In the genomic region with DNA sequence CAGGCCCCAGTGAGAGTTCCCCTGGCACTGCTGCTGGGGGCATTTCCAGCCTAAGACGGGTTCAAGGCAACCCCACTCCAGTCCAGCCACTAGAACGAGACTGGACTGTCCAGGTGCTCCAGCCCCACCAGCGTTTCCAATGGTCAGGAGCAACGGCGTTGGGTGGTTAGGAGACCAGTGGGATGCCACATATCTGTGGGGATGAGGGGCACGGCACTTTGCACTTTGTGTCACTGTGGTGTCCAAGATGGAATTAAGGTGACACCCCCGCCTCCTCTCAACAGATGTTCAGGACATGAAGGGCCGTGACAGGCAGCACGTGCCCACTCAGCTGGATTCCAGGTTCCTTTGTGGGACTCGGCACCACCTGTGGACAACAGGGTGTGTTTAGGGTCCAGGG, we compare ENCODE assay signal across 18 cellular contexts.
A peak's percentile ranks its signal among the peaks of the same experiment; 100 is the strongest.
DNase-seq lines count a peak whose midpoint lies in the region; FAIRE-seq and TF ChIP-seq lines count a peak whose summit lies in the region.
"Had no signal": no experiment of that assay in that cellular context is flagged by ENCODE, and none has a peak within 500 bp of the region (broad histone marks: within the 10 kb centered on the region; RNA-seq: fewer than 3 reads in every experiment).

No MANE protein-coding gene starts in this region.

- no peak overlapping the region for H3K18ac ChIP-seq in H1 (ENCODE audit: extremely low read depth, low read length)

- POLR2A ChIA-PET in H1 (lab: Charles Lee; ENCODE audit: partially characterized antibody): no interaction called here

- H3K27me3 ChIP-seq in bronchial epithelial cell (ENCODE audit: control insufficient read depth, insufficient read depth, low read length) (no peaks in the 10 kb centered on the region), H1 (replicated peaks in 1 of 4; ENCODE audit: control insufficient read depth in 3 of 4, extremely low read depth in 1 of 4, insufficient read depth in 3 of 4, low read length in 3 of 4) (no peaks in the 10 kb centered on the region)
- H3K27me3 ChIP-seq: BLaER1 had no signal

- H3K9me3 ChIP-seq in H1 (ENCODE audit: insufficient read depth in 2 of 2, low read depth in 1 of 2, low read length in 1 of 2): no peaks in the 10 kb centered on the region
- H3K9me3 ChIP-seq: BLaER1, Caco-2 had no signal

- no peak overlapping the region for H2AFZ ChIP-seq in H1 (ENCODE audit: low read length)
- H2AFZ ChIP-seq: GM23248 had no signal

- H3K4me3 ChIP-seq in bronchial epithelial cell (ENCODE audit: low read depth, low read length) (no peak overlapping the region), H1 (ENCODE audit: extremely low read depth in 1 of 4, insufficient read depth in 2 of 4, low read depth in 3 of 4, low read length in 4 of 4) (no peak overlapping the region)
- H3K4me3 ChIP-seq: BLaER1, GM12878, GM23248 had no signal

- no peak overlapping the region for H4K5ac ChIP-seq in H1 (ENCODE audit: insufficient read length, low read depth, low read length)

- no peak overlapping the region for H2BK20ac ChIP-seq in H1 (ENCODE audit: low read length)

- H3K23ac ChIP-seq in H1 (ENCODE audit: insufficient read length): no peak overlapping the region

- H2BK12ac ChIP-seq in H1 (ENCODE audit: low read depth, low read length): no peak overlapping the region

- CTCF ChIA-PET in H1 (lab: Charles Lee; ENCODE audit: partially characterized antibody): interaction anchor here (1.2 kb wide), 1 partner anchor 16 kb away, joined by 3 read pairs; no protein-coding TSS in a partner anchor

- no peaks in the 10 kb centered on the region for H3K23me2 ChIP-seq in H1 (ENCODE audit: low read depth, low read length)

- H3K56ac ChIP-seq in H1 (replicated peaks; ENCODE audit: insufficient read length, low read depth, low read length): no peak overlapping the region

- H3K4me1 ChIP-seq in H1 (replicated peaks in 1 of 4; ENCODE audit: control insufficient read depth in 3 of 4, insufficient read depth in 4 of 4, low read length in 3 of 4): peaks cover 0 to 5% (median 0%) of the 10 kb centered on the region in 4 experiments; a peak in 3 of 7 replicates
- H3K4me1 ChIP-seq: Caco-2 had no signal

- no peak overlapping the region for H2BK15ac ChIP-seq in H1 (ENCODE audit: low read length)

- no peak overlapping the region for H3K4me2 ChIP-seq in H1 (ENCODE audit: insufficient read depth in 1 of 2, low read depth in 2 of 2, low read length in 2 of 2)
- H3K4me2 ChIP-seq: BLaER1 had no signal

- H2AK5ac ChIP-seq in H1 (ENCODE audit: low read depth, low read length): no peak overlapping the region

- no peaks in the 10 kb centered on the region for H3K79me1 ChIP-seq in H1 (ENCODE audit: low read depth, low read length)

- no peak overlapping the region for H2BK120ac ChIP-seq in H1 (replicated peaks; ENCODE audit: low read depth, low read length)

- H4K91ac ChIP-seq in H1 (replicated peaks; ENCODE audit: insufficient read length, low read length): no peak overlapping the region

- H3K4ac ChIP-seq in H1 (replicated peaks; ENCODE audit: insufficient read length, low read depth, low read length): no peak overlapping the region

- no peak overlapping the region; a peak in 1 of 7 replicates for H3K9ac ChIP-seq in H1 (replicated peaks in 1 of 4; ENCODE audit: extremely low read depth in 1 of 4, low read depth in 3 of 4, low read length in 3 of 4)
- H3K9ac ChIP-seq: BLaER1, GM23248 had no signal

- 0 out of 2 replicates have a peak overlapping the region, but pooled peaks have one; percentile 19 for H2BK5ac ChIP-seq in H1 (ENCODE audit: low read depth, low read length)

- no peak for DNase-seq in bronchial epithelial cell (ENCODE audit: low read depth)
- DNase-seq in H1 (ENCODE audit: low read depth in 1 of 2, low spot score in 2 of 2): no peak
- peak; percentile 75 for DNase-seq in mesenteric fat pad (ENCODE audit: low spot score)
- no peak for DNase-seq in urothelium cell line (ENCODE audit: low spot score)
- no peak for DNase-seq in NCI-H187 (lab: John Stamatoyannopoulos, UW)
- DNase-seq in stimulated activated CD4-positive, alpha-beta T cell treated with anti-CD3 and anti-CD28 coated beads, Interleukin-2, amount 100 ng/mL, for 24 hours: no peak
- DNase-seq: Caco-2; CD4-positive, CD25-positive, alpha-beta regulatory T cell; CD8-positive, alpha-beta T cell; DMS153; DND-41; GM23248; H9 had no signal

- no peaks in the 10 kb centered on the region for H4K20me1 ChIP-seq in H1 (replicated peaks in 1 of 2; ENCODE audit: control insufficient read depth in 1 of 2, insufficient read depth in 2 of 2, low read length in 2 of 2)
- H4K20me1 ChIP-seq: BLaER1 had no signal

- TF ChIP-seq CTCF in bronchial epithelial cell (IDR thresholded peaks at IDR 0.05; ENCODE audit: insufficient read depth, low read length, severe bottlenecking) (no peak), H1 (IDR thresholded peaks at IDR 0.05; ENCODE audit: control extremely low read depth in 1 of 3, insufficient read depth in 1 of 3, low read depth in 1 of 3, low read length in 3 of 3) (no peak)

- no peaks in the 10 kb centered on the region for H3K79me2 ChIP-seq in H1 (ENCODE audit: control insufficient read depth in 1 of 2, insufficient read depth in 2 of 2, low read length in 2 of 2)

- FAIRE-seq in bronchial epithelial cell (lab: Jason Lieb, UNC) (peak; percentile 86), H1 (lab: Jason Lieb, UNC) (no peak), urothelium cell line (lab: Jason Lieb, UNC) (no peak)
- FAIRE-seq: G401.6, GM12878, GM19239 had no signal

- no peak for TF ChIP-seq RAD21 in H1 (IDR thresholded peaks at IDR 0.05 in 1 of 2, conservative IDR thresholded peaks at IDR 0.05 in 1 of 2; ENCODE audit: low read depth in 2 of 2, low read length in 2 of 2)

- TF ChIP-seq EP300 in H1 (IDR thresholded peaks at IDR 0.05; ENCODE audit: borderline replicate concordance in 1 of 2, low read depth in 2 of 2, low read length in 2 of 2): no peak

- 94% methylated on average over 10 of the region's 10 CpGs; no CpG with 5 or more reads in 1 of the 2 experiments for WGBS in H1 (ENCODE audit: extremely low coverage in 1 of 2, insufficient coverage in 1 of 2, insufficient read length in 1 of 2, insufficient replicate concordance in 2 of 2, low coverage in 1 of 2, low lambda C conversion rate in 2 of 2, missing lambda C conversion rate in 1 of 2), 2 experiments

- H3K27ac ChIP-seq in H1 (ENCODE audit: low read depth, low read length): no peak overlapping the region
- H3K27ac ChIP-seq: BLaER1, C4-2B, GM23248 had no signal

- H3K36me3 ChIP-seq in bronchial epithelial cell (ENCODE audit: control insufficient read depth, insufficient read depth, low read length) (no peaks in the 10 kb centered on the region), H1 (ENCODE audit: control insufficient read depth in 2 of 4, insufficient read depth in 4 of 4, low read length in 3 of 4) (no peaks in the 10 kb centered on the region)
- H3K36me3 ChIP-seq: BLaER1 had no signal

- H4K8ac ChIP-seq in H1 (ENCODE audit: extremely low read depth, insufficient read depth, low read length): no peak overlapping the region

- H3K14ac ChIP-seq in H1 (ENCODE audit: insufficient read length): no peak overlapping the region

- TF ChIP-seq POLR2A in H1 (IDR thresholded peaks at IDR 0.05; ENCODE audit: control extremely low read depth in 1 of 2, low read depth in 2 of 2, low read length in 2 of 2): no peak

TF ChIP-seq in H1, 55 proteins besides CTCF, POLR2A, EP300 and RAD21 (continues in another document):
- no peak for TF ChIP-seq HDAC6 (IDR thresholded peaks at IDR 0.05; ENCODE audit: low read depth, low read length)
- TF ChIP-seq, protein P1, sequence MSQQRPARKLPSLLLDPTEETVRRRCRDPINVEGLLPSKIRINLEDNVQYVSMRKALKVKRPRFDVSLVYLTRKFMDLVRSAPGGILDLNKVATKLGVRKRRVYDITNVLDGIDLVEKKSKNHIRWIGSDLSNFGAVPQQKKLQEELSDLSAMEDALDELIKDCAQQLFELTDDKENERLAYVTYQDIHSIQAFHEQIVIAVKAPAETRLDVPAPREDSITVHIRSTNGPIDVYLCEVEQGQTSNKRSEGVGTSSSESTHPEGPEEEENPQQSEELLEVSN (IDR thresholded peaks at IDR 0.05): no peak
- TF ChIP-seq SP1 (IDR thresholded peaks at IDR 0.05; ENCODE audit: low read depth, low read length): no peak
- no peak for TF ChIP-seq EZH2 (IDR thresholded peaks at IDR 0.05; ENCODE audit: low read depth, low read length, severe bottlenecking)
- TF ChIP-seq, protein P2, sequence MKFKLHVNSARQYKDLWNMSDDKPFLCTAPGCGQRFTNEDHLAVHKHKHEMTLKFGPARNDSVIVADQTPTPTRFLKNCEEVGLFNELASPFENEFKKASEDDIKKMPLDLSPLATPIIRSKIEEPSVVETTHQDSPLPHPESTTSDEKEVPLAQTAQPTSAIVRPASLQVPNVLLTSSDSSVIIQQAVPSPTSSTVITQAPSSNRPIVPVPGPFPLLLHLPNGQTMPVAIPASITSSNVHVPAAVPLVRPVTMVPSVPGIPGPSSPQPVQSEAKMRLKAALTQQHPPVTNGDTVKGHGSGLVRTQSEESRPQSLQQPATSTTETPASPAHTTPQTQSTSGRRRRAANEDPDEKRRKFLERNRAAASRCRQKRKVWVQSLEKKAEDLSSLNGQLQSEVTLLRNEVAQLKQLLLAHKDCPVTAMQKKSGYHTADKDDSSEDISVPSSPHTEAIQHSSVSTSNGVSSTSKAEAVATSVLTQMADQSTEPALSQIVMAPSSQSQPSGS (IDR thresholded peaks at IDR 0.05; ENCODE audit: low read length): no peak
